Comparison of ENCODE assay signal across 1 cellular context in the genomic region with DNA sequence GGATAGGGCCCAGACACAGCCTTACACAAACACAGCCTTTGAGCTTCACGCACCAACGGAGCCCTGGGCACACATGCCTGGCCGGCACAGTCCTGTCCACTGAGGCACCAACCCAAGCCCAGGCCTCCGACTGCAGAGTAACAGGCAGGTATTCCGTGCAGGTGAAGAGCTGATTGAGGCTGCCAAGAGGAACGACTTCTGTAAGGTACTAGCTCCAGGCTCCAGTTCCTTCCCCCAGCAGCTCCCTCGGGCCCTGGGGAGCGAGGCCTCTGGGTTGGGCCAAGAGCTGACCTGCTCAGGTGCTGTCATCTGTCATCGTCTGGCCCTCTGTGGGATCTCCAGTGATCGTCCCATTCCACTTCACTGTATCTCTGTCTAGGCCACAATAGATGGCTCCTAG.
TF ChIP-seq lines count a peak whose summit lies in the region.

No MANE protein-coding gene starts in this region.

TF ChIP-seq in GM12878, 131 proteins besides CTCF, POLR2A, EP300 and RAD21:
- no peak for TF ChIP-seq DPF2 (IDR thresholded peaks at IDR 0.05)
- no peak for TF ChIP-seq MLLT1 (IDR thresholded peaks at IDR 0.05)
- no peak for TF ChIP-seq PML (IDR thresholded peaks at IDR 0.05; ENCODE audit: low read length)
- TF ChIP-seq EGR1 (IDR thresholded peaks at IDR 0.05; ENCODE audit: borderline replicate concordance in 1 of 2, low read depth in 2 of 2, low read length in 2 of 2): no peak
- TF ChIP-seq ZNF384 (IDR thresholded peaks at IDR 0.05; ENCODE audit: borderline replicate concordance, low read depth, low read length): no peak
- no peak for TF ChIP-seq FOS (IDR thresholded peaks at IDR 0.05; ENCODE audit: borderline replicate concordance, extremely low read depth, insufficient read length)
- no peak for TF ChIP-seq POLR2AphosphoS5 (IDR thresholded peaks at IDR 0.05; ENCODE audit: low read length)
